Comparison of ENCODE assay signal across 7 cellular contexts in genomic region chr6:90393232-90393884, GRCh38.
DNase-seq lines count a peak whose midpoint lies in the region; ATAC-seq, FAIRE-seq and TF ChIP-seq lines count a peak whose summit lies in the region.

No MANE protein-coding gene starts in this region.

- H3K23ac ChIP-seq in mesenchymal stem cell (ENCODE audit: low read length in 2 of 2), result no peak overlapping the region

- no peak overlapping the region for H3K9ac ChIP-seq in mesenchymal stem cell (ENCODE audit: low read length)

- no peak overlapping the region for H3K4me2 ChIP-seq in mesenchymal stem cell (ENCODE audit: low read length, poor library complexity, severe bottlenecking)

- no peaks in the 10 kb centered on the region for H3K36me3 Mint-ChIP-seq in stimulated activated naive B cell treated with anti-CD40 and anti-IgM and Interleukin-4, amounts not matched to agents 10 μg/mL and 1 μg/mL and 100 μg/mL, for 72 hours

- H4K8ac ChIP-seq in mesenchymal stem cell (ENCODE audit: low read length), result no peak overlapping the region

- no peaks in the 10 kb centered on the region for H3K79me1 ChIP-seq in mesenchymal stem cell (replicated peaks; ENCODE audit: low read length, poor library complexity, severe bottlenecking)

- H2BK15ac ChIP-seq in mesenchymal stem cell (ENCODE audit: low read depth, poor library complexity, severe bottlenecking), result no peak overlapping the region

- H3K27me3 ChIP-seq in dorsolateral prefrontal cortex, result no peaks in the 10 kb centered on the region
- H3K27me3 ChIP-seq in mesenchymal stem cell (ENCODE audit: control insufficient read depth in 1 of 2, insufficient read depth in 1 of 2, low read length in 2 of 2), result peaks cover 18 to 20% of the 10 kb centered on the region in 2 experiments

- peak overlapping the region; percentile 53 for H3K27ac Mint-ChIP-seq in stimulated activated naive B cell treated with anti-CD40 and anti-IgM and Interleukin-4, amounts not matched to agents 10 μg/mL and 1 μg/mL and 100 μg/mL, for 72 hours

- 46% methylated on average over 6 of the region's 7 CpGs for WGBS in mesenchymal stem cell

- H4K91ac ChIP-seq in mesenchymal stem cell (ENCODE audit: low read length), result no peak overlapping the region

- peak; percentile 5 for FAIRE-seq in GM12892 (lab: Jason Lieb, UNC)

- DNase-seq in GM12892 (ENCODE audit: insufficient read length) (no peak), NCI-H748 (lab: John Stamatoyannopoulos, UW; ENCODE audit: unreplicated experiment) (peak; percentile 52), dorsolateral prefrontal cortex (peak in 6 of 10 donors; percentile 32 to 62 (median 54)), mesenchymal stem cell (peak; percentile 65)
- DNase-seq in activated CD4-positive, alpha-beta T cell treated with anti-CD3 and anti-CD28 coated beads, Interleukin-2, amount 50 U/mL, for 1 hour, result peak; percentile 67
- DNase-seq in stimulated activated naive B cell treated with anti-CD40 and anti-IgM and Interleukin-4, amounts not matched to agents 10 μg/mL and 1 μg/mL and 100 μg/mL, for 72 hours, result peak; percentile 60

- no peak overlapping the region for H3K18ac ChIP-seq in mesenchymal stem cell (ENCODE audit: low read depth in 1 of 2, low read length in 2 of 2)

- H2BK120ac ChIP-seq in mesenchymal stem cell (ENCODE audit: low read depth, low read length), result no peak overlapping the region

- H3K36me3 ChIP-seq in mesenchymal stem cell (ENCODE audit: control insufficient read depth in 1 of 2, insufficient read depth in 2 of 2, low read depth in 1 of 2, low read length in 2 of 2), result no peaks in the 10 kb centered on the region

- no peaks in the 10 kb centered on the region for H3K27me3 Mint-ChIP-seq in stimulated activated naive B cell treated with anti-CD40 and anti-IgM and Interleukin-4, amounts not matched to agents 10 μg/mL and 1 μg/mL and 100 μg/mL, for 72 hours

- peak; percentile 80 for ATAC-seq in HG03135 (IDR thresholded peaks at IDR 0.05; ENCODE audit: unreplicated experiment)
- ATAC-seq in stimulated activated naive B cell treated with anti-CD40 and anti-IgM and Interleukin-4, amounts not matched to agents 10 μg/mL and 1 μg/mL and 100 μg/mL, for 72 hours (replicated peaks), result peak; percentile 45 to 51

- H3K14ac ChIP-seq in mesenchymal stem cell (ENCODE audit: low read length in 2 of 2), result no peak overlapping the region

- H2BK5ac ChIP-seq in mesenchymal stem cell (ENCODE audit: low read depth, low read length, poor library complexity, severe bottlenecking), result no peak overlapping the region

- H2BK12ac ChIP-seq in mesenchymal stem cell (ENCODE audit: low read length in 2 of 2), result no peak overlapping the region

- peaks cover 44 to 64% of the 10 kb centered on the region in 2 donors for H3K4me1 Mint-ChIP-seq in stimulated activated naive B cell treated with anti-CD40 and anti-IgM and Interleukin-4, amounts not matched to agents 10 μg/mL and 1 μg/mL and 100 μg/mL, for 72 hours

- peak overlapping the region; percentile 54 to 55 for H3K4me3 Mint-ChIP-seq in stimulated activated naive B cell treated with anti-CD40 and anti-IgM and Interleukin-4, amounts not matched to agents 10 μg/mL and 1 μg/mL and 100 μg/mL, for 72 hours

- H3K9me3 Mint-ChIP-seq in stimulated activated naive B cell treated with anti-CD40 and anti-IgM and Interleukin-4, amounts not matched to agents 10 μg/mL and 1 μg/mL and 100 μg/mL, for 72 hours, result no peaks in the 10 kb centered on the region

- H2AFZ ChIP-seq in mesenchymal stem cell (ENCODE audit: low read depth, low read length), result no peak overlapping the region

- intact Hi-C loops in dorsolateral prefrontal cortex (cut with DNase I), result loop anchor here (5.0 to 10.0 kb wide), 8 partner anchors 84 to 451 kb away; partner anchors contain the start of gene BACH2 (in 2 of the 2)

- no peaks in the 10 kb centered on the region for H3K4me1 ChIP-seq in mesenchymal stem cell (ENCODE audit: control insufficient read depth, insufficient read depth, low read depth, low read length)

- H3K27ac ChIP-seq in dorsolateral prefrontal cortex, result no peak overlapping the region
- H3K27ac ChIP-seq in mesenchymal stem cell (ENCODE audit: low read length, poor library complexity, severe bottlenecking), result no peak overlapping the region

- H2AK5ac ChIP-seq in mesenchymal stem cell (ENCODE audit: low read length, severe bottlenecking), result no peak overlapping the region

- peak; percentile 62 to 88 (median 79) for TF ChIP-seq CTCF in dorsolateral prefrontal cortex (IDR thresholded peaks at IDR 0.05 in 54 of 56, conservative IDR thresholded peaks at IDR 0.05 in 2 of 56; ENCODE audit: low read depth in 1 of 56, partially characterized antibody in 56 of 56)

- TF ChIP-seq POLR2A in GM12892 (IDR thresholded peaks at IDR 0.05; ENCODE audit: low read depth, low read length), result no peak

- H3K4me3 ChIP-seq in dorsolateral prefrontal cortex (peak overlapping the region in 1 of 59 donors; percentile 20), mesenchymal stem cell (ENCODE audit: insufficient read depth in 1 of 2, low read depth in 1 of 2, low read length in 2 of 2) (no peak overlapping the region)

- no peak overlapping the region for H3K4ac ChIP-seq in mesenchymal stem cell (ENCODE audit: low read depth in 1 of 2, low read length in 2 of 2)

- no peaks in the 10 kb centered on the region for H3K9me3 ChIP-seq in mesenchymal stem cell (ENCODE audit: control insufficient read depth, low read length)
